3 cellular contexts compared by ENCODE assay signal in genomic region chr14:87524011-87524410, GRCh38.
"Had no signal": no experiment of that assay in that cellular context is flagged by ENCODE, and none has a peak within 500 bp of the region (broad histone marks: within the 10 kb centered on the region; RNA-seq: fewer than 3 reads in every experiment).

No MANE protein-coding gene starts in this region.

- ATAC-seq: GM12878 had no signal

- H3K4me3 ChIP-seq: GM12878 had no signal

- DNase-seq: GDM1, GF-D8 had no signal
